In genomic region chr3:98782826-98783500, GRCh38 we compare ENCODE assay signal across 21 cellular contexts. TPM values are rescaled to one million over a fixed set of nuclear protein-coding genes. Genes with fewer than 3 reads are reported as not detected.
DNase-seq lines count a peak whose midpoint lies in the region; ATAC-seq and TF ChIP-seq lines count a peak whose summit lies in the region.
"Had no signal": no experiment of that assay in that cellular context is flagged by ENCODE, and none has a peak within 500 bp of the region (broad histone marks: within the 10 kb centered on the region; RNA-seq: fewer than 3 reads in every experiment).

No MANE protein-coding gene starts in this region.

- H4K8ac ChIP-seq in mesendoderm (ENCODE audit: low read depth, low read length): no peak overlapping the region

- H2BK15ac ChIP-seq in mesendoderm (replicated peaks; ENCODE audit: low read depth): no peak overlapping the region

- H3K23ac ChIP-seq in mesendoderm (ENCODE audit: low read length): no peak overlapping the region

- no peak overlapping the region for H3K18ac ChIP-seq in mesendoderm (ENCODE audit: low read length)

- no peak overlapping the region for H2AK5ac ChIP-seq in mesendoderm (ENCODE audit: low read length)

- H3K27ac Mint-ChIP-seq in WTC11: 0 out of 2 replicates have a peak overlapping the region, but pooled peaks have one; percentile 40
- H3K27ac Mint-ChIP-seq in nephron: peak overlapping the region in 2 of 3 experiments; percentile 23 to 85
- H3K27ac Mint-ChIP-seq: activated CD4-positive, alpha-beta memory T cell treated with anti-CD3 and anti-CD28 coated beads, Interleukin-2, amount 10 ng/mL, durations not matched to agents 7 days and 5 days; activated naive CD8-positive, alpha-beta T cell; activated T-cell treated with anti-CD3 and anti-CD28 coated beads, Interleukin-2, amount 50 U/mL, for 24 hours; GM23338; natural killer cell treated with Interleukin-12 subunit alpha and Interleukin-12 subunit beta and Interleukin-15 and Interleukin-18, amount 100 ng/mL, for 72 hours had no signal

- H4K5ac ChIP-seq in mesendoderm (ENCODE audit: low read length): no peak overlapping the region

- no CpG with 5 or more reads among the region's 8 CpGs for WGBS in mesendoderm (ENCODE audit: extremely low coverage, insufficient coverage, low lambda C conversion rate)

- H3K4me3 Mint-ChIP-seq in WTC11 (no peak overlapping the region), nephron (no peak overlapping the region)
- H3K4me3 Mint-ChIP-seq: activated CD4-positive, alpha-beta memory T cell treated with anti-CD3 and anti-CD28 coated beads, Interleukin-2, amount 10 ng/mL, durations not matched to agents 7 days and 5 days; activated naive CD8-positive, alpha-beta T cell; activated T-cell treated with anti-CD3 and anti-CD28 coated beads, Interleukin-2, amount 50 U/mL, for 24 hours; GM23338; natural killer cell treated with Interleukin-12 subunit alpha and Interleukin-12 subunit beta and Interleukin-15 and Interleukin-18, amount 100 ng/mL, for 72 hours had no signal

- 0 out of 2 replicates have a peak, but pooled peaks cover 3% of the 10 kb centered on the region for H3K36me3 Mint-ChIP-seq in WTC11
- H3K36me3 Mint-ChIP-seq in nephron (ENCODE audit: low read depth): peaks cover 25% of the 10 kb centered on the region
- H3K36me3 Mint-ChIP-seq: activated naive CD8-positive, alpha-beta T cell; natural killer cell treated with Interleukin-12 subunit alpha and Interleukin-12 subunit beta and Interleukin-15 and Interleukin-18, amount 100 ng/mL, for 72 hours had no signal

- H3K27me3 Mint-ChIP-seq in WTC11 (ENCODE audit: low read depth) (no peaks in the 10 kb centered on the region; the same call in 1 of the 2 replicates), nephron (ENCODE audit: low read depth) (no peaks in the 10 kb centered on the region)

- ATAC-seq in HG03432 (IDR thresholded peaks at IDR 0.05; ENCODE audit: unreplicated experiment): peak; percentile 64
- ATAC-seq in WTC11: no peak
- ATAC-seq in HG03565 (IDR thresholded peaks at IDR 0.05; ENCODE audit: unreplicated experiment): no peak
- no peak for ATAC-seq in GM19455 (IDR thresholded peaks at IDR 0.05; ENCODE audit: unreplicated experiment)
- ATAC-seq: GM23338; natural killer cell treated with Interleukin-12 subunit alpha and Interleukin-12 subunit beta and Interleukin-15 and Interleukin-18, amount 100 ng/mL, for 72 hours; psoas muscle had no signal

- peak; percentile 42 for DNase-seq in GM06990 (ENCODE audit: extremely low read depth, insufficient read length)
- no peak for DNase-seq in WTC11 (ENCODE audit: low spot score)
- no peak for DNase-seq in mesendoderm
- DNase-seq in HuH-7 (ENCODE audit: low spot score): no peak
- DNase-seq: activated CD4-positive, alpha-beta memory T cell treated with anti-CD3 and anti-CD28 coated beads, Interleukin-2, amount 10 ng/mL, durations not matched to agents 7 days and 5 days; activated CD4-positive, CD25-positive, alpha-beta regulatory T cell; activated T-cell treated with anti-CD3 and anti-CD28 coated beads, Interleukin-2, amount 50 U/mL, for 24 hours; brain microvascular endothelial cell; hippocampal formation; MM.1S; psoas muscle; stimulated activated CD8-positive, alpha-beta memory T cell treated with anti-CD3 and anti-CD28 coated beads, Interleukin-4, amount 100 ng/mL, for 48 hours; T-helper 2 cell had no signal

- no peak overlapping the region for H2BK5ac ChIP-seq in mesendoderm (ENCODE audit: low read length)

- H3K36me3 ChIP-seq in GM06990 (ENCODE audit: control insufficient read depth, insufficient read depth, low read length) (0 out of 2 replicates have a peak, but pooled peaks cover 2% of the 10 kb centered on the region), mesendoderm (ENCODE audit: control insufficient read depth, insufficient read depth, low read length) (no peaks in the 10 kb centered on the region)
- H3K36me3 ChIP-seq: brain microvascular endothelial cell had no signal

- no peaks in the 10 kb centered on the region for H3K79me1 ChIP-seq in mesendoderm (ENCODE audit: low read length)

- H3K79me2 ChIP-seq in mesendoderm (ENCODE audit: control insufficient read depth, insufficient read depth, low read length): no peaks in the 10 kb centered on the region

- H3K4me2 ChIP-seq in mesendoderm (ENCODE audit: low read length): no peak overlapping the region
- H3K4me2 ChIP-seq: GM23338 had no signal

- H3K4me1 ChIP-seq in mesendoderm (ENCODE audit: control insufficient read depth, low read depth, low read length): no peaks in the 10 kb centered on the region

- H3K27ac ChIP-seq in mesendoderm (ENCODE audit: low read depth, low read length): no peak overlapping the region
- H3K27ac ChIP-seq: psoas muscle had no signal

- no peak overlapping the region for H2BK120ac ChIP-seq in mesendoderm (ENCODE audit: low read depth, low read length)

- no peaks in the 10 kb centered on the region for H3K27me3 ChIP-seq in GM06990 (replicated peaks; ENCODE audit: control insufficient read depth, insufficient read depth, low read length)
- no peaks in the 10 kb centered on the region for H3K27me3 ChIP-seq in mesendoderm (ENCODE audit: insufficient read depth, low read length, poor library complexity)
- H3K27me3 ChIP-seq: brain microvascular endothelial cell had no signal

- H3K4me3 ChIP-seq in GM06990 (replicated peaks; ENCODE audit: low read depth, low read length): no peak overlapping the region
- H3K4me3 ChIP-seq in mesendoderm (ENCODE audit: low read length): no peak overlapping the region
- H3K4me3 ChIP-seq: coronary artery, GM23338, psoas muscle had no signal

- POLR2A ChIA-PET in WTC11 (lab: Charles Lee): no interaction called here

- CTCF ChIA-PET in WTC11 (lab: Charles Lee): interaction anchor here (1.3 to 1.6 kb wide), 2 partner anchors 125 to 181 kb away, joined by 3 to 5 read pairs; no protein-coding TSS in a partner anchor

- no peaks in the 10 kb centered on the region for H3K4me1 Mint-ChIP-seq in WTC11
- peaks cover 13% of the 10 kb centered on the region for H3K4me1 Mint-ChIP-seq in nephron
- H3K4me1 Mint-ChIP-seq: activated CD4-positive, alpha-beta memory T cell treated with anti-CD3 and anti-CD28 coated beads, Interleukin-2, amount 10 ng/mL, durations not matched to agents 7 days and 5 days; GM23338 had no signal

- H3K9ac ChIP-seq in mesendoderm (ENCODE audit: low read length): no peak overlapping the region

- H3K4ac ChIP-seq in mesendoderm (ENCODE audit: low read depth, low read length): no peak overlapping the region

- TF ChIP-seq CTCF in GM06990 (IDR thresholded peaks at IDR 0.05; ENCODE audit: insufficient read depth, low read length, poor library complexity, severe bottlenecking) (no peak), WTC11 (IDR thresholded peaks at IDR 0.05) (no peak), nephron (IDR thresholded peaks at IDR 0.05; ENCODE audit: unreplicated experiment in 3 of 3) (no peak)

- no peak overlapping the region for H3K56ac ChIP-seq in mesendoderm (ENCODE audit: low read length)

- H3K9me3 Mint-ChIP-seq in WTC11 (no peaks in the 10 kb centered on the region; the same call in 1 of the 2 replicates), nephron (no peaks in the 10 kb centered on the region)
- H3K9me3 Mint-ChIP-seq: activated CD4-positive, alpha-beta memory T cell treated with anti-CD3 and anti-CD28 coated beads, Interleukin-2, amount 10 ng/mL, durations not matched to agents 7 days and 5 days; activated T-cell treated with anti-CD3 and anti-CD28 coated beads, Interleukin-2, amount 50 U/mL, for 24 hours; GM23338 had no signal

TF ChIP-seq in WTC11, 78 proteins besides CTCF, POLR2A, EP300 and RAD21:
- TF ChIP-seq E2F4 (CRISPR knock-in tag; IDR thresholded peaks at IDR 0.05; ENCODE audit: borderline replicate concordance, low read depth) (no peak), STAT6 (CRISPR knock-in tag; conservative IDR thresholded peaks at IDR 0.05; ENCODE audit: low read depth) (no peak), FOXP1 (CRISPR knock-in tag; IDR thresholded peaks at IDR 0.05; ENCODE audit: borderline replicate concordance) (no peak), ZNF263 (CRISPR knock-in tag; IDR thresholded peaks at IDR 0.05; ENCODE audit: low read depth) (no peak), HMGA2 (CRISPR knock-in tag; IDR thresholded peaks at IDR 0.05) (no peak)

RNA-seq across cellular contexts. Expression of gene ST3GAL6, which starts 19.8 kb away (rescaled TPM):
- total RNA-seq in WTC11 (2021): 8.1 to 8.7 TPM (median 8.3 TPM) in 3 replicates
- polyA plus RNA-seq in mesendoderm (2013, experiment 1 of 2): 2.7 TPM
- polyA plus RNA-seq in mesendoderm (2013, experiment 2 of 2): 2.6 TPM
- total RNA-seq: activated CD4-positive, alpha-beta memory T cell treated with anti-CD3 and anti-CD28 coated beads, Interleukin-2, amount 10 ng/mL, durations not matched to agents 7 days and 5 days; natural killer cell treated with Interleukin-12 subunit alpha and Interleukin-12 subunit beta and Interleukin-15 and Interleukin-18, amount 100 ng/mL, for 72 hours had no signal
